12 cellular contexts compared by ENCODE assay signal in the genomic region with DNA sequence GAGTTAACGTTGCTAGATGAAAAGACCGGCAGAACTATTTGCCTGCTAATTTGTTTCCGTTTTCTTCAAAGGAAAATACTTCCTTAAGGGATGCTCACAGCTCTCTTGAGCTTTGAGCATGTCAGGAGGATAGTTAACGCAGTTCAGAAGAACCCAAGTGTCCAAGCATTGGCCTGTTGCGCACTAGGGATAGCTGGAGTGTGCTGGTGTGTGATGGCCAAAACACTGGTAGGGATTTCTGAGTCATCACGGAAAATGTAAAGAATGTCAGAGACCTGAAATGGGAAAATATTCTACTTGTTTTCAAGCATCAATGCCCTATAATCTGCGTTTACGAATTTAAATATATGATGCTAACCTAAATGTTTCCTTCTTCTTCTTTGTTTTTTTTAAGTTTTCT.
"Had no signal": no experiment of that assay in that cellular context is flagged by ENCODE, and none has a peak within 500 bp of the region (broad histone marks: within the 10 kb centered on the region; RNA-seq: fewer than 3 reads in every experiment).

No MANE protein-coding gene starts in this region.

- H3K36me3 ChIP-seq: cardiac muscle cell, esophagus muscularis mucosa, neural progenitor cell, pancreas, sigmoid colon had no signal

- H3K27me3 ChIP-seq: cardiac muscle cell, esophagus muscularis mucosa, neural progenitor cell, pancreas, sigmoid colon had no signal

- ATAC-seq: activated CD8-positive, alpha-beta T cell treated with anti-CD3 and anti-CD28 coated beads for 36 hours; pancreas; SK-N-SH treated with all-trans-retinoic acid at 6 μM for 48 hours had no signal

- H3K27ac ChIP-seq: cardiac muscle cell, esophagus muscularis mucosa, neural progenitor cell, pancreas, sigmoid colon had no signal

- H3K4me1 ChIP-seq: esophagus muscularis mucosa, pancreas, sigmoid colon had no signal

- H3K4me3 ChIP-seq: cardiac muscle cell, esophagus muscularis mucosa, neural progenitor cell, pancreas, sigmoid colon had no signal

- H3K9me3 ChIP-seq: esophagus muscularis mucosa, pancreas, sigmoid colon had no signal

- DNase-seq: activated CD4-positive, alpha-beta T cell treated with anti-CD3 and anti-CD28 coated beads for 48 hours; activated CD8-positive, alpha-beta T cell treated with anti-CD3 and anti-CD28 coated beads for 36 hours; activated gamma-delta T cell treated with Interleukin-2 at 50 U/mL for 16 hours; aorta; glutamatergic neuron; pancreas; sigmoid colon; stimulated activated CD4-positive, alpha-beta T cell treated with anti-CD3 and anti-CD28 coated beads, Interleukin-1b, Interleukin-23, amount 100 ng/mL, for 48 hours had no signal
